In genomic region chr6:27159725-27160124, GRCh38 we compare ENCODE assay signal across 26 cellular contexts.
A peak's percentile ranks its signal among the peaks of the same experiment; 100 is the strongest.
DNase-seq lines count a peak whose midpoint lies in the region; ATAC-seq, FAIRE-seq and TF ChIP-seq lines count a peak whose summit lies in the region.
"Had no signal": no experiment of that assay in that cellular context is flagged by ENCODE, and none has a peak within 500 bp of the region (broad histone marks: within the 10 kb centered on the region; RNA-seq: fewer than 3 reads in every experiment).

No MANE protein-coding gene starts in this region.

- in situ Hi-C loops in K562 (cut with MboI), result no loop called here

- TF ChIP-seq RAD21 in K562 (CRISPR knock-in tag; conservative IDR thresholded peaks at IDR 0.05 in 1 of 2, IDR thresholded peaks at IDR 0.05 in 1 of 2), result no peak

- 86% methylated on average over 2 of the region's 2 CpGs for WGBS in K562 (ENCODE audit: insufficient coverage, low coverage, missing lambda C conversion rate)

- no peak overlapping the region for H3K9ac ChIP-seq in K562 (ENCODE audit: insufficient read depth in 1 of 2, low read depth in 2 of 2, low read length in 2 of 2)
- H3K9ac ChIP-seq: BLaER1 treated with 17β-estradiol and CSF1 and Interleukin-3, amounts not matched to agents 10 nM and 100 nM had no signal

- no peaks in the 10 kb centered on the region for H3K9me1 ChIP-seq in K562 (ENCODE audit: control insufficient read depth, insufficient read depth, low read length)

- H3K4me3 Mint-ChIP-seq in activated CD4-positive, alpha-beta T cell treated with anti-CD3 and anti-CD28 coated beads, Interleukin-2, amount 10 ng/mL, durations not matched to agents 24 days and 14 days, result no peak overlapping the region
- H3K4me3 Mint-ChIP-seq in CD4-positive, alpha-beta T cell, result no peak overlapping the region
- H3K4me3 Mint-ChIP-seq: B cell; CD8-positive, alpha-beta memory T cell had no signal

- no peak for TF ChIP-seq CTCF in CD4-positive, alpha-beta T cell (IDR thresholded peaks at IDR 0.05)
- TF ChIP-seq CTCF in K562 (IDR thresholded peaks at IDR 0.05 in 2 of 3, conservative IDR thresholded peaks at IDR 0.05 in 1 of 3; ENCODE audit: insufficient read depth in 2 of 3, low read depth in 1 of 3, low read length in 3 of 3) (no peak), left ventricle myocardium inferior (IDR thresholded peaks at IDR 0.05; ENCODE audit: borderline replicate concordance) (no peak)

- TF ChIP-seq EP300 in K562 (IDR thresholded peaks at IDR 0.05; ENCODE audit: low read length), result no peak

- CTCF ChIA-PET in CD4-positive, alpha-beta T cell (lab: Charles Lee), result interaction anchor here (0.5 to 1.9 kb wide), 3 partner anchors 33 to 736 kb away, joined by 3 to 10 read pairs (median 8); no protein-coding TSS in a partner anchor
- CTCF ChIA-PET in HEK293T (lab: Yijun Ruan, JAX), result interaction anchor here (0.6 to 1.0 kb wide), 3 partner anchors 10 to 29 kb away, joined by 3 to 4 read pairs (median 3); no protein-coding TSS in a partner anchor
- CTCF ChIA-PET in K562 (lab: Yijun Ruan, JAX; ENCODE audit: low intra/inter-chr PET ratio), result no interaction called here

- no TSS peak for BruUV-seq in K562 (replicated peaks; lab: Mats Ljungman, UMichigan)

- FAIRE-seq in K562 (lab: Jason Lieb, UNC), result no peak
- FAIRE-seq: A549, GM12878, GM12892, GM18507 had no signal

- H3K4me2 ChIP-seq in K562 (ENCODE audit: insufficient read depth, low read length), result no peak overlapping the region
- H3K4me2 ChIP-seq: A549; BLaER1 treated with 17β-estradiol and CSF1 and Interleukin-3, amounts not matched to agents 10 nM and 100 nM had no signal

- H3K27ac ChIP-seq in CD4-positive, alpha-beta T cell (ENCODE audit: low read depth, low read length), result no peak overlapping the region
- no peak overlapping the region for H3K27ac ChIP-seq in K562 (ENCODE audit: extremely low read depth, low read depth, low read length)
- no peak overlapping the region for H3K27ac ChIP-seq in left ventricle myocardium inferior (replicated peaks)
- H3K27ac ChIP-seq: 22Rv1; A549; BLaER1 treated with 17β-estradiol and CSF1 and Interleukin-3, amounts not matched to agents 10 nM and 100 nM; C4-2B had no signal

- H3K9me3 Mint-ChIP-seq in activated CD4-positive, alpha-beta T cell treated with anti-CD3 and anti-CD28 coated beads, Interleukin-2, amount 10 ng/mL, durations not matched to agents 24 days and 14 days, result peaks cover 6% of the 10 kb centered on the region
- H3K9me3 Mint-ChIP-seq in CD4-positive, alpha-beta T cell, result peaks cover 3% of the 10 kb centered on the region
- H3K9me3 Mint-ChIP-seq: CD8-positive, alpha-beta memory T cell had no signal

- H4K20me1 ChIP-seq in K562 (replicated peaks; ENCODE audit: control insufficient read depth, insufficient read depth, low read length), result no peaks in the 10 kb centered on the region
- H4K20me1 ChIP-seq: BLaER1 treated with 17β-estradiol and CSF1 and Interleukin-3, amounts not matched to agents 10 nM and 100 nM had no signal

- TF ChIP-seq POLR2A in K562 (conservative IDR thresholded peaks at IDR 0.05), result no peak

- no peaks in the 10 kb centered on the region for H3K79me2 ChIP-seq in K562 (ENCODE audit: control insufficient read depth, insufficient read depth, low read length)

- H3K4me3 ChIP-seq in K562 (no peak overlapping the region), left ventricle myocardium inferior (no peak overlapping the region)
- H3K4me3 ChIP-seq: A549; BLaER1 treated with 17β-estradiol and CSF1 and Interleukin-3, amounts not matched to agents 10 nM and 100 nM; GM12878 had no signal

- DNase-seq in activated CD4-positive, alpha-beta T cell treated with anti-CD3 and anti-CD28 coated beads, Interleukin-2, amount 10 ng/mL, durations not matched to agents 24 days and 14 days, result peak; percentile 50
- no peak for DNase-seq in activated CD4-positive, alpha-beta T cell treated with anti-CD3 and anti-CD28 coated beads for 48 hours
- no peak for DNase-seq in CD4-positive, alpha-beta T cell
- DNase-seq in HEK293T (ENCODE audit: extremely low spot score), result no peak
- no peak for DNase-seq in K562 (ENCODE audit: extremely low read depth in 1 of 4, low spot score in 3 of 4)
- DNase-seq in left ventricle myocardium inferior, result no peak
- no peak for DNase-seq in SKM-1 (lab: John Stamatoyannopoulos, UW; ENCODE audit: unreplicated experiment)
- DNase-seq: AML-193; CD4-positive, alpha-beta memory T cell; CD8-positive, alpha-beta memory T cell; COR-L47; DMS 273 treated with DMSO at 0.1 percent for 48 hours; DMS153; DMS53; DMS79; DND-41; EL; GDM1 had no signal

- H3K27ac Mint-ChIP-seq in activated CD4-positive, alpha-beta T cell treated with anti-CD3 and anti-CD28 coated beads, Interleukin-2, amount 10 ng/mL, durations not matched to agents 24 days and 14 days, result no peak overlapping the region
- H3K27ac Mint-ChIP-seq in CD4-positive, alpha-beta T cell, result peak overlapping the region; percentile 50
- H3K27ac Mint-ChIP-seq: B cell; CD8-positive, alpha-beta memory T cell had no signal

- peaks cover 2% of the 10 kb centered on the region for H3K27me3 Mint-ChIP-seq in activated CD4-positive, alpha-beta T cell treated with anti-CD3 and anti-CD28 coated beads, Interleukin-2, amount 10 ng/mL, durations not matched to agents 24 days and 14 days
- peaks cover 7% of the 10 kb centered on the region for H3K27me3 Mint-ChIP-seq in CD4-positive, alpha-beta T cell
- H3K27me3 Mint-ChIP-seq: B cell; CD8-positive, alpha-beta memory T cell had no signal

- no peaks in the 10 kb centered on the region for H3K36me3 Mint-ChIP-seq in activated CD4-positive, alpha-beta T cell treated with anti-CD3 and anti-CD28 coated beads, Interleukin-2, amount 10 ng/mL, durations not matched to agents 24 days and 14 days (ENCODE audit: low read depth)
- H3K36me3 Mint-ChIP-seq in CD4-positive, alpha-beta T cell (ENCODE audit: low read depth), result peaks cover 9% of the 10 kb centered on the region

- no peak for ATAC-seq in CD4-positive, alpha-beta T cell (ENCODE audit: poor library complexity)
- ATAC-seq in K562, result no peak
- ATAC-seq: A549, GM12878 had no signal

- H3K27me3 ChIP-seq in CD4-positive, alpha-beta T cell (ENCODE audit: control insufficient read depth, insufficient read depth, low read length), result no peaks in the 10 kb centered on the region
- H3K27me3 ChIP-seq in K562 (ENCODE audit: control insufficient read depth in 2 of 2, insufficient read depth in 2 of 2, low read length in 2 of 2) (no peaks in the 10 kb centered on the region), left ventricle myocardium inferior (ENCODE audit: low read depth) (peaks cover 6% of the 10 kb centered on the region)

- H3K36me3 ChIP-seq in K562 (ENCODE audit: control insufficient read depth, insufficient read depth, low read length) (no peaks in the 10 kb centered on the region), left ventricle myocardium inferior (no peaks in the 10 kb centered on the region)
- H3K36me3 ChIP-seq: BLaER1 treated with 17β-estradiol and CSF1 and Interleukin-3, amounts not matched to agents 10 nM and 100 nM had no signal

- intact Hi-C loops in activated CD4-positive, alpha-beta T cell treated with anti-CD3 and anti-CD28 coated beads, Interleukin-2, amount 10 ng/mL, durations not matched to agents 24 days and 14 days (cut with micrococcal nuclease), result loop anchor here (2.0 to 5.0 kb wide), 2 partner anchors 319 to 827 kb away; no protein-coding TSS in a partner anchor
- intact Hi-C loops in CD4-positive, alpha-beta T cell (cut with DNase I, micrococcal nuclease), result loop anchor here (1.0 to 5.0 kb wide), 7 partner anchors 17 to 1198 kb away; partner anchors contain the start of gene POM121L2 (in 1 of the 2)
- intact Hi-C loops in K562 (cut with micrococcal nuclease) (loop anchor here (5.0 to 10.0 kb wide), 3 partner anchors 138 to 1055 kb away; no protein-coding TSS in a partner anchor), left ventricle myocardium inferior (cut with micrococcal nuclease) (no loop called here)

- POLR2A ChIA-PET in CD4-positive, alpha-beta T cell (lab: Charles Lee), result interaction anchor here (2.4 to 2.7 kb wide), 2 partner anchors 13 to 649 kb away, joined by 11 to 12 read pairs; a partner anchor contains a TSS
- POLR2A ChIA-PET in HEK293T (lab: Yijun Ruan, JAX), result interaction anchor here (3.0 kb wide), 1 partner anchor 12 kb away, joined by 16 read pairs; a partner anchor contains a TSS
- POLR2A ChIA-PET in K562 (lab: Yijun Ruan, JAX), result interaction anchor here (0.6 to 5.0 kb wide), 7 partner anchors 11 to 514 kb away, joined by 3 to 31 read pairs (median 5); a partner anchor contains a TSS

- H3K9me3 ChIP-seq in CD4-positive, alpha-beta T cell (ENCODE audit: control insufficient read depth, low read length), result no peaks in the 10 kb centered on the region
- no peaks in the 10 kb centered on the region for H3K9me3 ChIP-seq in K562 (replicated peaks; ENCODE audit: control insufficient read depth, insufficient read depth, low read depth, low read length)
- no peaks in the 10 kb centered on the region for H3K9me3 ChIP-seq in left ventricle myocardium inferior (replicated peaks)
- H3K9me3 ChIP-seq: A549; BLaER1 treated with 17β-estradiol and CSF1 and Interleukin-3, amounts not matched to agents 10 nM and 100 nM had no signal

- peaks cover 37% of the 10 kb centered on the region for H3K4me1 Mint-ChIP-seq in activated CD4-positive, alpha-beta T cell treated with anti-CD3 and anti-CD28 coated beads, Interleukin-2, amount 10 ng/mL, durations not matched to agents 24 days and 14 days
- peaks cover 36% of the 10 kb centered on the region for H3K4me1 Mint-ChIP-seq in CD4-positive, alpha-beta T cell (ENCODE audit: low read depth)

- peaks cover 10% of the 10 kb centered on the region in 2 experiments; a peak in 3 of 5 replicates for H3K4me1 ChIP-seq in K562 (replicated peaks in 1 of 2; ENCODE audit: control insufficient read depth in 2 of 2, insufficient read depth in 2 of 2, low read length in 2 of 2)
- peaks cover 15% of the 10 kb centered on the region for H3K4me1 ChIP-seq in left ventricle myocardium inferior

- H2AFZ ChIP-seq in K562 (ENCODE audit: low read depth, low read length), result no peak overlapping the region

TF ChIP-seq in HEK293T, 16 proteins besides CTCF, POLR2A, EP300 and RAD21:
- TF ChIP-seq FOXK2 (IDR thresholded peaks at IDR 0.05) (no peak), L3MBTL2 (conservative IDR thresholded peaks at IDR 0.05) (peak; percentile 40; the same call in 1 of the 2 replicates), TARDBP (IDR thresholded peaks at IDR 0.05) (no peak), NFRKB (IDR thresholded peaks at IDR 0.05) (no peak), ELF4 (IDR thresholded peaks at IDR 0.05) (no peak)
TF ChIP-seq in HEK293T: peak in this region for 1.
